ENCODE assay signal across 8 cellular contexts in the genomic region with DNA sequence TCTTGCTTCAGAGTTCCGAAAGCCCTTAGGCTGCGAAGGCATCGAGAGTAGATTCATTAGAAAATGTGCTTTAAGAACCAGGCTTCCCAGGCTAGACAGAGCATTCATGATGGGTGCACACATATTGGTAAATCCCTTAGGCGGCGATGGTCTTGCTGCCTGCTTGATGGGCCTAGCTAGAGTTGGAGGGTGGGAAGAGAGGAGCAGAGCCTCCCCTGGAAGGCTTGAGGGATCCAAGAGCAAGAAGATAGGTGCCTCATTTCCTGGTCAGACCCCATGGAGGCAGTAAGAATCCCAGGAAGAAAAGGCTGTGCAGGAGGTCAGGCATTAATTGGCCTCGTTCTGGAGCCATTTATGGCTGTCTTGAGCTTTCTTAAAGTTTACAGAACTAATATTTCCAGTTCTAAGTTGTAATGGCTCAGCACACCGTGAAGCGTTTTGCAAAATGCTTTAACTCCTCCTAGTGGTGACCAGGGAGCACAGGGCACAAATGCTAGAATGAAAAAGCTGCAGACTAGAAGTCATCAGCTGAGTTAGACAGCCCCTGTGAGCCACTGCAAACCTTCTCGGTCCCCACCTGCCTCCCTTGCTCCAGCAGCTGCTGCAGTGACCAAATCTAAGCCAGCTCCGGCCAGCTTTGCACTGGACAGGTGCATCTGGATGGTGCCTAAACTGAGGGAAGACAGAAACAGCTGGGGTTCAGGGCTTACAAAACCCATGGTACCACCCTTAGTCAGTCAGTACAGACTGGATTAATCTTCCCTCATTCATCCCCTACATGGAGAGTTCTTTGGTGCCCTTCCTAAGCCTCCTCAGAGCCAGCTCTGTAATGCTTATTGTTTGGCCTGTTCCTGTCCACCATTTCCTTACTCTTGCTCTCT. TPM values are rescaled to one million over a fixed set of nuclear protein-coding genes. Genes with fewer than 3 reads are reported as not detected.
DNase-seq lines count a peak whose midpoint lies in the region; ATAC-seq and TF ChIP-seq lines count a peak whose summit lies in the region.

No MANE protein-coding gene starts in this region.

- no peaks in the 10 kb centered on the region for H3K4me1 ChIP-seq in thoracic aorta (ENCODE audit: control insufficient read depth in 1 of 2, low read depth in 2 of 2)

- intact Hi-C loops in activated T-helper 2 cell treated with anti-CD3 and anti-CD28 coated beads, Interferon-gamma antibody, Interleukin-2, Interleukin-4, amounts not matched to agents 10 μg/mL and 5 μg/mL and 100 μg/mL, durations not matched to agents 14 hours and 24 hours and 36 hours (cut with micrococcal nuclease), result loop anchor here (1.0 to 2.0 kb wide), 2 partner anchors 33 to 534 kb away; a partner anchor contains a TSS

- peak; percentile 76 for DNase-seq in AG08396 (ENCODE audit: low spot score)
- peak; percentile 6 to 77 for DNase-seq in NCI-H526 (lab: John Stamatoyannopoulos, UW)
- DNase-seq in islet precursor cell, result peak; percentile 64
- no peak for DNase-seq in thoracic aorta (ENCODE audit: low spot score)
- DNase-seq in activated T-helper 2 cell treated with anti-CD3 and anti-CD28 coated beads, Interferon-gamma antibody, Interleukin-2, Interleukin-4, amounts not matched to agents 10 μg/mL and 5 μg/mL and 100 μg/mL, durations not matched to agents 14 hours and 24 hours and 36 hours (ENCODE audit: low spot score), result no peak

- TF ChIP-seq CTCF in brain (conservative IDR thresholded peaks at IDR 0.05) (peak; percentile 64 to 74), thoracic aorta (IDR thresholded peaks at IDR 0.05) (peak; percentile 71)

- H3K4me3 Mint-ChIP-seq in brain, result no peak overlapping the region
- H3K4me3 Mint-ChIP-seq in activated T-helper 2 cell treated with anti-CD3 and anti-CD28 coated beads, Interferon-gamma antibody, Interleukin-2, Interleukin-4, amounts not matched to agents 10 μg/mL and 5 μg/mL and 100 μg/mL, durations not matched to agents 14 hours and 24 hours and 36 hours (ENCODE audit: low read depth), result no peak overlapping the region

- no peak overlapping the region for H3K4me3 ChIP-seq in thoracic aorta

- H3K27ac Mint-ChIP-seq in brain, result no peak overlapping the region
- H3K27ac Mint-ChIP-seq in activated T-helper 2 cell treated with anti-CD3 and anti-CD28 coated beads, Interferon-gamma antibody, Interleukin-2, Interleukin-4, amounts not matched to agents 10 μg/mL and 5 μg/mL and 100 μg/mL, durations not matched to agents 14 hours and 24 hours and 36 hours, result no peak overlapping the region

- no peaks in the 10 kb centered on the region for H3K27me3 Mint-ChIP-seq in brain
- no peaks in the 10 kb centered on the region for H3K27me3 Mint-ChIP-seq in activated T-helper 2 cell treated with anti-CD3 and anti-CD28 coated beads, Interferon-gamma antibody, Interleukin-2, Interleukin-4, amounts not matched to agents 10 μg/mL and 5 μg/mL and 100 μg/mL, durations not matched to agents 14 hours and 24 hours and 36 hours (ENCODE audit: low read depth)

- no peaks in the 10 kb centered on the region for H3K36me3 ChIP-seq in thoracic aorta

- H3K27me3 ChIP-seq in thoracic aorta (replicated peaks; ENCODE audit: insufficient read depth), result no peaks in the 10 kb centered on the region

- no peaks in the 10 kb centered on the region for H3K9me3 Mint-ChIP-seq in brain
- H3K9me3 Mint-ChIP-seq in activated T-helper 2 cell treated with anti-CD3 and anti-CD28 coated beads, Interferon-gamma antibody, Interleukin-2, Interleukin-4, amounts not matched to agents 10 μg/mL and 5 μg/mL and 100 μg/mL, durations not matched to agents 14 hours and 24 hours and 36 hours, result no peaks in the 10 kb centered on the region

- no peaks in the 10 kb centered on the region for H3K9me3 ChIP-seq in thoracic aorta

- H3K4me1 Mint-ChIP-seq in brain, result peaks cover 11% of the 10 kb centered on the region
- H3K4me1 Mint-ChIP-seq in activated T-helper 2 cell treated with anti-CD3 and anti-CD28 coated beads, Interferon-gamma antibody, Interleukin-2, Interleukin-4, amounts not matched to agents 10 μg/mL and 5 μg/mL and 100 μg/mL, durations not matched to agents 14 hours and 24 hours and 36 hours (ENCODE audit: low read depth), result peaks cover 42% of the 10 kb centered on the region

- ATAC-seq in GM18505 (IDR thresholded peaks at IDR 0.05; ENCODE audit: unreplicated experiment) (peak; percentile 81), HG02973 (IDR thresholded peaks at IDR 0.05; ENCODE audit: unreplicated experiment) (peak; percentile 63), thoracic aorta (ENCODE audit: insufficient number of reproducible peaks, low FRiP score, low read depth) (peak; percentile 54)

- no peak overlapping the region for H3K27ac ChIP-seq in thoracic aorta

- TF ChIP-seq POLR2A in GM18505 (IDR thresholded peaks at IDR 0.05; ENCODE audit: borderline replicate concordance, extremely low read depth, insufficient read depth, insufficient read length), result no peak

- H3K36me3 Mint-ChIP-seq in brain, result no peaks in the 10 kb centered on the region
- H3K36me3 Mint-ChIP-seq in activated T-helper 2 cell treated with anti-CD3 and anti-CD28 coated beads, Interferon-gamma antibody, Interleukin-2, Interleukin-4, amounts not matched to agents 10 μg/mL and 5 μg/mL and 100 μg/mL, durations not matched to agents 14 hours and 24 hours and 36 hours (ENCODE audit: low read depth), result no peaks in the 10 kb centered on the region

RNA-seq across cellular contexts. Expression of a gene that starts 14.7 kb away (rescaled TPM):
- polyA plus RNA-seq in brain (ENCODE audit: insufficient read depth, low read depth, low replicate concordance), result 0.15 TPM
- total RNA-seq in thoracic aorta, result not detected
- total RNA-seq in activated T-helper 2 cell treated with anti-CD3 and anti-CD28 coated beads, Interferon-gamma antibody, Interleukin-2, Interleukin-4, amounts not matched to agents 10 μg/mL and 5 μg/mL and 100 μg/mL, durations not matched to agents 14 hours and 24 hours and 36 hours, result not detected in 2 replicates

RNA-seq across cellular contexts. Expression of a gene that starts 33.6 kb away (rescaled TPM):
- not detected for polyA plus RNA-seq in brain (ENCODE audit: insufficient read depth, low read depth, low replicate concordance)
- not detected for total RNA-seq in thoracic aorta
- not detected in 2 replicates for total RNA-seq in activated T-helper 2 cell treated with anti-CD3 and anti-CD28 coated beads, Interferon-gamma antibody, Interleukin-2, Interleukin-4, amounts not matched to agents 10 μg/mL and 5 μg/mL and 100 μg/mL, durations not matched to agents 14 hours and 24 hours and 36 hours

RNA-seq across cellular contexts. Expression of a gene that starts 38.0 kb away (rescaled TPM):
- 23.1 TPM for polyA plus RNA-seq in brain (ENCODE audit: insufficient read depth, low read depth, low replicate concordance)
- 1 to 10 TPM; 7.3 to 8.4 TPM for total RNA-seq in thoracic aorta
- 8.3 and 9.0 TPM in 2 replicates for total RNA-seq in activated T-helper 2 cell treated with anti-CD3 and anti-CD28 coated beads, Interferon-gamma antibody, Interleukin-2, Interleukin-4, amounts not matched to agents 10 μg/mL and 5 μg/mL and 100 μg/mL, durations not matched to agents 14 hours and 24 hours and 36 hours

Comparison
In these comparisons a context has a peak if more than half of its experiments do, and no peak if none do; other contexts are left out.
1. DNase-seq: peak in AG08396 (single experiment), NCI-H526 (2 of 2) and islet precursor cell (single experiment); none in thoracic aorta (single experiment) and activated T-helper 2 cell treated with anti-CD3 and anti-CD28 coated beads, Interferon-gamma antibody, Interleukin-2, Interleukin-4, amounts not matched to agents 10 μg/mL and 5 μg/mL and 100 μg/mL, durations not matched to agents 14 hours and 24 hours and 36 hours (single experiment).
2. Peak in every context shown above with its lines, with median percentiles within 50 percentile points of each other: ATAC-seq.